Comparison of ENCODE assay signal across 9 cellular contexts in genomic region chr7:4792537-4793126, GRCh38. TPM values are rescaled to one million over a fixed set of nuclear protein-coding genes. Genes with fewer than 3 reads are reported as not detected.
DNase-seq lines count a peak whose midpoint lies in the region; ATAC-seq and TF ChIP-seq lines count a peak whose summit lies in the region.
"Had no signal": no experiment of that assay in that cellular context is flagged by ENCODE, and none has a peak within 500 bp of the region (broad histone marks: within the 10 kb centered on the region; RNA-seq: fewer than 3 reads in every experiment).

No MANE protein-coding gene starts in this region.

- ATAC-seq in GM23338 (peak; percentile 69), HG03342 (IDR thresholded peaks at IDR 0.05; ENCODE audit: unreplicated experiment) (no peak), HG03439 (IDR thresholded peaks at IDR 0.05; ENCODE audit: unreplicated experiment) (no peak)

- TF ChIP-seq CTCF in GM23338 (conservative IDR thresholded peaks at IDR 0.05; ENCODE audit: low read depth in 2 of 2) (peak in 1 of 2 experiments; percentile 38; a peak in 2 of 4 replicates), adrenal gland (IDR thresholded peaks at IDR 0.05) (peak in 1 of 6 experiments; percentile 2), spleen (IDR thresholded peaks at IDR 0.05 in 8 of 11, conservative IDR thresholded peaks at IDR 0.05 in 3 of 11) (no peak), HFFc6 (IDR thresholded peaks at IDR 0.05) (no peak)

- H4K20me1 ChIP-seq in GM23338 (replicated peaks; ENCODE audit: insufficient read depth), result no peaks in the 10 kb centered on the region; the same call in 1 of the 2 replicates

- no peaks in the 10 kb centered on the region for H3K9me2 ChIP-seq in GM23338 (ENCODE audit: insufficient read depth)

- H3K4me1 Mint-ChIP-seq in GM23338, result peaks cover 13% of the 10 kb centered on the region
- H3K4me1 Mint-ChIP-seq in HFFc6 (ENCODE audit: low read depth), result no peaks in the 10 kb centered on the region

- no peak overlapping the region; the same call in 1 of the 2 replicates for H2AFZ ChIP-seq in GM23338

- H3K9me3 Mint-ChIP-seq in GM23338 (no peaks in the 10 kb centered on the region; the same call in 2 of the 3 replicates), HFFc6 (no peaks in the 10 kb centered on the region)
- H3K9me3 Mint-ChIP-seq: stimulated activated naive CD8-positive, alpha-beta T cell treated with anti-CD3 and anti-CD28 coated beads, Interleukin-15, Interleukin-2, amounts not matched to agents 100 ng/mL and 50 ng/mL, for 24 hours had no signal

- H3K4me3 Mint-ChIP-seq in GM23338 (peak overlapping the region; percentile 47; the same call in 2 of the 3 replicates), HFFc6 (no peak overlapping the region)
- H3K4me3 Mint-ChIP-seq: stimulated activated naive CD8-positive, alpha-beta T cell treated with anti-CD3 and anti-CD28 coated beads, Interleukin-15, Interleukin-2, amounts not matched to agents 100 ng/mL and 50 ng/mL, for 24 hours had no signal

- 14 to 45% (median 15%) methylated on average over 4 to 47 of the region's 47 CpGs for WGBS in adrenal gland, 4 donors
- 17 to 36% (median 27%) methylated on average over 9 to 47 of the region's 47 CpGs for WGBS in spleen, 5 donors

- no peak overlapping the region for H3K27ac Mint-ChIP-seq in GM23338
- H3K27ac Mint-ChIP-seq in HFFc6, result no peak overlapping the region
- H3K27ac Mint-ChIP-seq: stimulated activated naive CD8-positive, alpha-beta T cell treated with anti-CD3 and anti-CD28 coated beads, Interleukin-15, Interleukin-2, amounts not matched to agents 100 ng/mL and 50 ng/mL, for 24 hours had no signal

- no peaks in the 10 kb centered on the region for H3K79me2 ChIP-seq in GM23338 (replicated peaks; ENCODE audit: insufficient read depth)

- H3K36me3 ChIP-seq in GM23338 (ENCODE audit: insufficient read depth) (no peaks in the 10 kb centered on the region; the same call in 1 of the 2 replicates), adrenal gland (replicated peaks in 1 of 2) (peaks cover 0 to 40% of the 10 kb centered on the region in 2 donors), spleen (peaks cover 0 to 61% (median 41%) of the 10 kb centered on the region in 6 donors)

- DNase-seq in GM23338 (ENCODE audit: low spot score) (peak; percentile 53), adrenal gland (peak in 6 of 7 donors; percentile 46 to 72 (median 60)), spleen (peak; percentile 87), NCI-H82 (lab: John Stamatoyannopoulos, UW) (no peak), HFFc6 (no peak)

- H3K4me1 ChIP-seq in GM23338 (ENCODE audit: insufficient read depth) (peaks cover 6% of the 10 kb centered on the region), adrenal gland (replicated peaks in 1 of 2) (peaks cover 13 to 14% of the 10 kb centered on the region in 2 donors), spleen (peaks cover 0 to 25% (median 13%) of the 10 kb centered on the region in 6 donors)

- TF ChIP-seq POLR2A in adrenal gland (IDR thresholded peaks at IDR 0.05) (no peak), spleen (IDR thresholded peaks at IDR 0.05) (no peak)

- peak overlapping the region; percentile 83 for H3K4me2 ChIP-seq in GM23338

- H3K27ac ChIP-seq in GM23338 (ENCODE audit: low read depth), result peak overlapping the region; percentile 50; the same call in 1 of the 2 replicates
- peak overlapping the region in 4 of 5 donors; percentile 13 to 62 (median 44) for H3K27ac ChIP-seq in adrenal gland
- H3K27ac ChIP-seq in spleen, result peak overlapping the region in 7 of 8 donors; percentile 61 to 82 (median 73)

- H3F3A ChIP-seq in GM23338 (replicated peaks; ENCODE audit: low read depth), result no peaks in the 10 kb centered on the region

- H3K36me3 Mint-ChIP-seq in GM23338 (ENCODE audit: low read depth) (peaks cover 11% of the 10 kb centered on the region), HFFc6 (ENCODE audit: low read depth) (peaks cover 16% of the 10 kb centered on the region)

- intact Hi-C loops in adrenal gland (cut with DNase I) (no loop called here), spleen (cut with DNase I; ENCODE audit: low total_unique reads) (loop anchor here (10.0 kb wide), 2 partner anchors 58 to 292 kb away; no protein-coding TSS in a partner anchor)

- H3K27me3 Mint-ChIP-seq in GM23338 (ENCODE audit: insufficient read depth, low read depth, poor library complexity) (peaks cover 11% of the 10 kb centered on the region), HFFc6 (ENCODE audit: insufficient read depth) (peaks cover 6% of the 10 kb centered on the region)
- H3K27me3 Mint-ChIP-seq: stimulated activated naive CD8-positive, alpha-beta T cell treated with anti-CD3 and anti-CD28 coated beads, Interleukin-15, Interleukin-2, amounts not matched to agents 100 ng/mL and 50 ng/mL, for 24 hours had no signal

- H3K4me3 ChIP-seq in GM23338 (peak overlapping the region; percentile 75), adrenal gland (peak overlapping the region in 2 of 4 donors; percentile 25 to 35), iPS-11a (ENCODE audit: low read depth, low read length) (peak overlapping the region; percentile 39), spleen (peak overlapping the region; percentile 28 to 64 (median 45))

- no peaks in the 10 kb centered on the region for H3K27me3 ChIP-seq in GM23338 (ENCODE audit: insufficient read depth)
- no peaks in the 10 kb centered on the region for H3K27me3 ChIP-seq in adrenal gland
- H3K27me3 ChIP-seq in spleen (replicated peaks in 1 of 7), result no peaks in the 10 kb centered on the region

- H3K9me3 ChIP-seq in adrenal gland (replicated peaks in 1 of 3) (no peaks in the 10 kb centered on the region), spleen (no peaks in the 10 kb centered on the region)

TF ChIP-seq in GM23338, 12 proteins besides CTCF, POLR2A, EP300 and RAD21 (continues in another document):
- TF ChIP-seq ZNF114 (CRISPR knock-in tag; IDR thresholded peaks at IDR 0.05), result no peak
- TF ChIP-seq JUNB (IDR thresholded peaks at IDR 0.05; ENCODE audit: unreplicated experiment), result no peak
- TF ChIP-seq POLR2AphosphoS5 (IDR thresholded peaks at IDR 0.05; ENCODE audit: low read depth), result no peak; the same call in 1 of the 2 replicates
- TF ChIP-seq, protein P1, sequence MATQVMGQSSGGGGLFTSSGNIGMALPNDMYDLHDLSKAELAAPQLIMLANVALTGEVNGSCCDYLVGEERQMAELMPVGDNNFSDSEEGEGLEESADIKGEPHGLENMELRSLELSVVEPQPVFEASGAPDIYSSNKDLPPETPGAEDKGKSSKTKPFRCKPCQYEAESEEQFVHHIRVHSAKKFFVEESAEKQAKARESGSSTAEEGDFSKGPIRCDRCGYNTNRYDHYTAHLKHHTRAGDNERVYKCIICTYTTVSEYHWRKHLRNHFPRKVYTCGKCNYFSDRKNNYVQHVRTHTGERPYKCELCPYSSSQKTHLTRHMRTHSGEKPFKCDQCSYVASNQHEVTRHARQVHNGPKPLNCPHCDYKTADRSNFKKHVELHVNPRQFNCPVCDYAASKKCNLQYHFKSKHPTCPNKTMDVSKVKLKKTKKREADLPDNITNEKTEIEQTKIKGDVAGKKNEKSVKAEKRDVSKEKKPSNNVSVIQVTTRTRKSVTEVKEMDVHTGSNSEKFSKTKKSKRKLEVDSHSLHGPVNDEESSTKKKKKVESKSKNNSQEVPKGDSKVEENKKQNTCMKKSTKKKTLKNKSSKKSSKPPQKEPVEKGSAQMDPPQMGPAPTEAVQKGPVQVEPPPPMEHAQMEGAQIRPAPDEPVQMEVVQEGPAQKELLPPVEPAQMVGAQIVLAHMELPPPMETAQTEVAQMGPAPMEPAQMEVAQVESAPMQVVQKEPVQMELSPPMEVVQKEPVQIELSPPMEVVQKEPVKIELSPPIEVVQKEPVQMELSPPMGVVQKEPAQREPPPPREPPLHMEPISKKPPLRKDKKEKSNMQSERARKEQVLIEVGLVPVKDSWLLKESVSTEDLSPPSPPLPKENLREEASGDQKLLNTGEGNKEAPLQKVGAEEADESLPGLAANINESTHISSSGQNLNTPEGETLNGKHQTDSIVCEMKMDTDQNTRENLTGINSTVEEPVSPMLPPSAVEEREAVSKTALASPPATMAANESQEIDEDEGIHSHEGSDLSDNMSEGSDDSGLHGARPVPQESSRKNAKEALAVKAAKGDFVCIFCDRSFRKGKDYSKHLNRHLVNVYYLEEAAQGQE (IDR thresholded peaks at IDR 0.05; ENCODE audit: unreplicated experiment), result no peak
- no peak for TF ChIP-seq CREB1 (CRISPR knock-in tag; IDR thresholded peaks at IDR 0.05; ENCODE audit: low read depth)
- TF ChIP-seq ZNF331 (CRISPR knock-in tag; IDR thresholded peaks at IDR 0.05; ENCODE audit: low read depth), result no peak

RNA-seq across cellular contexts. Expression of gene AP5Z1, which starts 17.2 kb away (rescaled TPM):
- 28.8 and 31.2 TPM in 2 replicates for total RNA-seq in GM23338 (2014; rRNA removed; shearing (Covaris generic))
- polyA plus RNA-seq in GM23338 (2016; fragmentation: Nextera tagmentation; extraction: Ambion mirVana) (16.3 and 16.4 TPM in 2 replicates), adrenal gland (100 to 1,000 TPM in 2 of 3 donors, 1 to 10 TPM in 1; 8.4 to 188 (median 112) TPM), spleen (100 to 1,000 TPM in 2 of 3 donors, 10 to 100 TPM in 1; 62.9 to 156 (median 139) TPM)
- total RNA-seq in adrenal gland (10 to 100 TPM; 35.2 to 68.4 (median 49.5) TPM), spleen (10 to 100 TPM; 39.3 to 72.7 (median 62.8) TPM)
- 10 to 100 TPM; 39.8 to 50.4 (median 42.1) TPM for total RNA-seq in HFFc6 (2021; fragmentation: NEBNext Ultra II Directional; extraction: Animal tissue kit (Norgen Biotek cat#: 25700))

Comparison
In these comparisons a context has a peak if more than half of its experiments do, and no peak if none do; other contexts are left out.
1. DNase-seq: peak in GM23338 (single experiment), adrenal gland (6 of 7) and spleen (single experiment); none in NCI-H82 (single experiment) and HFFc6 (single experiment).
2. Peak in every context shown above with its lines, with median percentiles within 50 percentile points of each other: H3K27ac ChIP-seq.